Comparison of ENCODE assay signal across 8 cellular contexts in genomic region chr19:18939922-18940775, GRCh38. TPM values are rescaled to one million over a fixed set of nuclear protein-coding genes. Genes with fewer than 3 reads are reported as not detected.
A peak's percentile ranks its signal among the peaks of the same experiment; 100 is the strongest.
DNase-seq lines count a peak whose midpoint lies in the region; ATAC-seq, FAIRE-seq and TF ChIP-seq lines count a peak whose summit lies in the region.

No MANE protein-coding gene starts in this region.

- TF ChIP-seq CTCF in spleen (IDR thresholded peaks at IDR 0.05 in 8 of 11, conservative IDR thresholded peaks at IDR 0.05 in 3 of 11) = no peak

- no peak overlapping the region for H3K4me3 ChIP-seq in CD8-positive, alpha-beta memory T cell (ENCODE audit: low read length)
- H3K4me3 ChIP-seq in MG63 (peak overlapping the region; percentile 96), spleen (peak overlapping the region; percentile 43 to 82 (median 54))

- H3K27ac ChIP-seq in CD8-positive, alpha-beta memory T cell (ENCODE audit: low read depth, low read length) = no peak overlapping the region
- H3K27ac ChIP-seq in spleen = peak overlapping the region in 7 of 8 donors; percentile 65 to 89 (median 82)

- DNase-seq in CD8-positive, alpha-beta memory T cell = no peak
- peak; percentile 83 for DNase-seq in MG63
- DNase-seq in central memory CD8-positive, alpha-beta T cell (ENCODE audit: low spot score in 2 of 2) = no peak
- peak; percentile 67 for DNase-seq in kidney tubule cell (ENCODE audit: low spot score)
- DNase-seq in spleen = peak; percentile 83
- DNase-seq in GM12891 (ENCODE audit: insufficient read length, low spot score) = no peak

- no peak for FAIRE-seq in GM12891 (lab: Jason Lieb, UNC)

- CTCF ChIA-PET in CD8-positive, alpha-beta memory T cell (lab: Charles Lee) = no interaction called here

- TF ChIP-seq POLR2A in spleen (IDR thresholded peaks at IDR 0.05) (no peak), GM12891 (IDR thresholded peaks at IDR 0.05; ENCODE audit: low read depth, low read length) (no peak)

- no peaks in the 10 kb centered on the region for H3K36me3 Mint-ChIP-seq in CD8-positive, alpha-beta memory T cell
- H3K36me3 Mint-ChIP-seq in central memory CD8-positive, alpha-beta T cell (ENCODE audit: insufficient read depth) = peaks cover 2% of the 10 kb centered on the region

- POLR2A ChIA-PET in CD8-positive, alpha-beta memory T cell (lab: Charles Lee) = no interaction called here

- H3K4me1 ChIP-seq in CD8-positive, alpha-beta memory T cell (ENCODE audit: insufficient read depth, low read length) = peaks cover 6% of the 10 kb centered on the region
- H3K4me1 ChIP-seq in spleen = peaks cover 0 to 62% (median 30%) of the 10 kb centered on the region in 6 donors

- no peaks in the 10 kb centered on the region for H3K9me3 ChIP-seq in CD8-positive, alpha-beta memory T cell (ENCODE audit: low read length)
- no peaks in the 10 kb centered on the region for H3K9me3 ChIP-seq in MG63
- no peaks in the 10 kb centered on the region for H3K9me3 ChIP-seq in spleen

- H3K36me3 ChIP-seq in CD8-positive, alpha-beta memory T cell (ENCODE audit: insufficient read depth, low read length) = no peaks in the 10 kb centered on the region
- H3K36me3 ChIP-seq in MG63 (peaks cover 42% of the 10 kb centered on the region), spleen (peaks cover 0 to 37% (median 0%) of the 10 kb centered on the region in 6 donors)

- peaks cover 8 to 19% (median 10%) of the 10 kb centered on the region in 3 donors for H3K4me1 Mint-ChIP-seq in CD8-positive, alpha-beta memory T cell
- H3K4me1 Mint-ChIP-seq in central memory CD8-positive, alpha-beta T cell = peaks cover 10% of the 10 kb centered on the region

- peak overlapping the region in 1 of 8 donors; percentile 6 for H3K27ac Mint-ChIP-seq in CD8-positive, alpha-beta memory T cell
- H3K27ac Mint-ChIP-seq in central memory CD8-positive, alpha-beta T cell (ENCODE audit: low read depth) = no peak overlapping the region

- intact Hi-C loops in spleen (cut with DNase I; ENCODE audit: low total_unique reads) = no loop called here

- H3K4me3 Mint-ChIP-seq in CD8-positive, alpha-beta memory T cell = peak overlapping the region; percentile 60 to 85 (median 70)
- peak overlapping the region; percentile 75 for H3K4me3 Mint-ChIP-seq in central memory CD8-positive, alpha-beta T cell

- ATAC-seq in central memory CD8-positive, alpha-beta T cell (replicated peaks; ENCODE audit: extremely low read depth, poor library complexity, severe bottlenecking) = no peak
- ATAC-seq in GM21786 (IDR thresholded peaks at IDR 0.05; ENCODE audit: unreplicated experiment) = no peak
- ATAC-seq in GM19455 (IDR thresholded peaks at IDR 0.05; ENCODE audit: unreplicated experiment) = no peak

- peaks cover 26 to 34% of the 10 kb centered on the region in 2 donors for H3K27me3 Mint-ChIP-seq in CD8-positive, alpha-beta memory T cell
- peaks cover 40% of the 10 kb centered on the region for H3K27me3 Mint-ChIP-seq in central memory CD8-positive, alpha-beta T cell

- peaks cover 5% of the 10 kb centered on the region for H3K27me3 ChIP-seq in CD8-positive, alpha-beta memory T cell (ENCODE audit: insufficient read depth, low read length, poor library complexity, severe bottlenecking)
- no peaks in the 10 kb centered on the region for H3K27me3 ChIP-seq in MG63
- peaks cover 0 to 25% (median 5%) of the 10 kb centered on the region in 7 donors for H3K27me3 ChIP-seq in spleen (replicated peaks in 1 of 7)

- no peaks in the 10 kb centered on the region for H3K9me3 Mint-ChIP-seq in CD8-positive, alpha-beta memory T cell
- no peaks in the 10 kb centered on the region for H3K9me3 Mint-ChIP-seq in central memory CD8-positive, alpha-beta T cell

- WGBS in spleen, 5 donors = 1 to 4% (median 2%) methylated on average over 21 to 47 of the region's 47 CpGs

TF ChIP-seq in GM12891, 5 proteins besides CTCF, POLR2A, EP300 and RAD21:
- TF ChIP-seq TAF1 (IDR thresholded peaks at IDR 0.05; ENCODE audit: low read depth, low read length) (no peak), SPI1 (IDR thresholded peaks at IDR 0.05; ENCODE audit: low read depth, low read length) (no peak), POU2F2 (IDR thresholded peaks at IDR 0.05; ENCODE audit: low read depth, low read length) (no peak), POLR2AphosphoS5 (IDR thresholded peaks at IDR 0.05; ENCODE audit: low read depth, low read length) (no peak), PAX5 (IDR thresholded peaks at IDR 0.05; ENCODE audit: insufficient read depth, low read length, severe bottlenecking) (no peak)

RNA-seq across cellular contexts. Expression of gene HOMER3, which starts 0.9 kb away (rescaled TPM):
- 1 to 10 TPM; 1.2 to 1.3 TPM for total RNA-seq in CD8-positive, alpha-beta memory T cell
- 0.58 TPM for polyA plus RNA-seq in CD8-positive, alpha-beta memory T cell
- total RNA-seq in MG63 (2014; rRNA removed; shearing (Covaris generic); ENCODE audit: low replicate concordance) = 137 and 145 TPM in 2 replicates
- 100 to 1,000 TPM in 2 of 7 donors, 10 to 100 TPM in 5; 23.0 to 197 (median 80.0) TPM for total RNA-seq in spleen
- polyA plus RNA-seq in spleen = 100 to 1,000 TPM in 2 of 3 donors, 10 to 100 TPM in 1; 22.4 to 279 (median 148) TPM
- polyA plus RNA-seq in GM12891 (2012; ENCODE audit: low read depth, missing spikeins) = 0.35 TPM

RNA-seq across cellular contexts. Expression of gene DDX49, which starts 20.6 kb away (rescaled TPM):
- 10 to 100 TPM; 92.5 to 95.1 TPM for total RNA-seq in CD8-positive, alpha-beta memory T cell
- 28.5 TPM for polyA plus RNA-seq in CD8-positive, alpha-beta memory T cell
- total RNA-seq in MG63 (2014; rRNA removed; shearing (Covaris generic); ENCODE audit: low replicate concordance) = 142 and 214 TPM in 2 replicates
- total RNA-seq in spleen = 10 to 100 TPM; 31.0 to 42.6 (median 34.8) TPM
- polyA plus RNA-seq in spleen = 10 to 100 TPM; 37.4 to 48.0 (median 38.7) TPM
- 40.4 TPM for polyA plus RNA-seq in GM12891 (2012; ENCODE audit: low read depth, missing spikeins)

RNA-seq across cellular contexts. Expression of gene COPE, which starts 21.0 kb away (rescaled TPM):
- 100 to 1,000 TPM; 177 to 184 TPM for total RNA-seq in CD8-positive, alpha-beta memory T cell
- 300 TPM for polyA plus RNA-seq in CD8-positive, alpha-beta memory T cell
- 528 and 780 TPM in 2 replicates for total RNA-seq in MG63 (2014; rRNA removed; shearing (Covaris generic); ENCODE audit: low replicate concordance)
- 100 to 1,000 TPM; 135 to 261 (median 158) TPM for total RNA-seq in spleen
- 100 to 1,000 TPM; 164 to 248 (median 196) TPM for polyA plus RNA-seq in spleen
- polyA plus RNA-seq in GM12891 (2012; ENCODE audit: low read depth, missing spikeins) = 189 TPM

RNA-seq across cellular contexts. Expression of gene CERS1, which starts 44.2 kb away (rescaled TPM):
- total RNA-seq in CD8-positive, alpha-beta memory T cell = not detected
- not detected for polyA plus RNA-seq in CD8-positive, alpha-beta memory T cell
- 8.4 and 9.9 TPM in 2 replicates for total RNA-seq in MG63 (2014; rRNA removed; shearing (Covaris generic); ENCODE audit: low replicate concordance)
- total RNA-seq in spleen = under 1 TPM in 4 of 7 donors, not detected in 3; 0.16 to 0.50 (median 0.40) TPM
- under 1 TPM in 2 of 3 donors, not detected in 1; 0.06 to 0.45 TPM for polyA plus RNA-seq in spleen
- polyA plus RNA-seq in GM12891 (2012; ENCODE audit: low read depth, missing spikeins) = 0.14 TPM

Comparison
In these comparisons a context has a peak if more than half of its experiments do, and no peak if none do; other contexts are left out.
1. DNase-seq: peak in MG63 (single experiment), kidney tubule cell (single experiment) and spleen (single experiment); none in CD8-positive, alpha-beta memory T cell (0 of 5), central memory CD8-positive, alpha-beta T cell (0 of 2) and GM12891 (single experiment).
2. RNA of gene HOMER3, which starts 0.9 kb away (total RNA-seq): 137 to 145 TPM in MG63 and 23.0 to 197 TPM in spleen; 1.2 to 1.3 TPM in CD8-positive, alpha-beta memory T cell; every median in the first group is over 10 times any median in the second.